ENCODE assay signal across 11 cellular contexts in the genomic region with DNA sequence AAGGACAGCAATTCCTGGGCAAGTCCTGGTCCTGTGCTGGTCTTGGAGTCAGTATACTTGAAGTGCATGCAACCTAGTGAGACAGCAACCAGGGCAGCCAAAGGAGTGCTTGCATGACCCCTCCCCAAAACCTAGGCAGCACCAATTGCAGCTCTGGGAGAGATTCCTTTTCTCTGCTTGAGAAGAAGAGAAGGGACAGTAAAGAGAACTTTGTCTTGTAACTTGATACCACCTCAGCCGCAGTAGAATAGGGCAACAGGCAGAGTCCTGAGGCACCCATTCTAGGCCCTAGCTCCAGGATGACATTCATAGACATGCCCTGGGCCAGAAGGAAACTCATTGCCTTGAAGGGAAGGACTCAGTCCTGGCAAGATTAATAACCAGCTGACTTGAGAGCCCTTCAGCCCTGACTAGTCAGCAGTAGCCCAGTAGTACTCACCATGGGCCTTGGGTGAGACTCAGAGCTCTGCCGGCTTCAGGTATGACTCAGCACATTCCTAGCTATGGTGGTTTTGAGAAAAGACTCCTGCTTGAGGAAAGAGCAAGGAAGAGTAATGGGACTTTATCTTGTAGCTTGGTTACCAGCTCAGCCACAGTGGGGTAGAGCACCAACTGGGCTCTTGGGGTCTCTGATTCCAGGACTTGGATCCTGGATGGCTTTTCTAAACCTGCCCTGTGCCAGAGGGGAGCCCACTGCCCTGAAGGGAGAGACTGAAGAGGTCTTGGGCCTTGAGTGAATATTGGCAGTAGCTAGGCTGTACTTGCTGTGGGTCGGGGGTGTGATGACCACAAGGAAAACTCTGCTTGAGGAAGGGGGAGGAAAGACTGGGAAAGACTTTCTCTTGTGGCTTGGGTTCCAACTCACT. TPM values are rescaled to one million over a fixed set of nuclear protein-coding genes. Genes with fewer than 3 reads are reported as not detected.
DNase-seq lines count a peak whose midpoint lies in the region; FAIRE-seq and TF ChIP-seq lines count a peak whose summit lies in the region.
"Had no signal": no experiment of that assay in that cellular context is flagged by ENCODE, and none has a peak within 500 bp of the region (broad histone marks: within the 10 kb centered on the region; RNA-seq: fewer than 3 reads in every experiment).

No MANE protein-coding gene starts in this region.

- peaks cover 3 to 36% of the 10 kb centered on the region in 2 donors for H3K27me3 Mint-ChIP-seq in CD8-positive, alpha-beta memory T cell
- H3K27me3 Mint-ChIP-seq in astrocyte (ENCODE audit: low read depth, unreplicated experiment) = no peaks in the 10 kb centered on the region

- no peaks in the 10 kb centered on the region for H3K4me1 ChIP-seq in CD8-positive, alpha-beta memory T cell (ENCODE audit: insufficient read depth, low read length)
- no peaks in the 10 kb centered on the region for H3K4me1 ChIP-seq in astrocyte (ENCODE audit: insufficient read depth, low read length)
- H3K4me1 ChIP-seq: spleen, uterus had no signal

- no peaks in the 10 kb centered on the region for H3K36me3 ChIP-seq in CD8-positive, alpha-beta memory T cell (ENCODE audit: insufficient read depth, low read length)
- no peaks in the 10 kb centered on the region for H3K36me3 ChIP-seq in astrocyte (ENCODE audit: insufficient read depth, low read length)
- H3K36me3 ChIP-seq: spleen, uterus had no signal

- DNase-seq in CD8-positive, alpha-beta memory T cell = no peak
- peak; percentile 42 for DNase-seq in HT-29 (ENCODE audit: low spot score)
- DNase-seq in astrocyte (ENCODE audit: low read depth) = peak; percentile 90
- peak; percentile 94 for DNase-seq in kidney tubule cell (ENCODE audit: low spot score)
- DNase-seq in NCI-H345 (lab: John Stamatoyannopoulos, UW) = no peak
- DNase-seq in activated effector memory CD4-positive, alpha-beta T cell treated with anti-CD3 and anti-CD28 coated beads, Interleukin-2, amount 50 U/mL, for 16 hours = no peak
- no peak for DNase-seq in dorsolateral prefrontal cortex
- no peak for DNase-seq in NK-92 (lab: John Stamatoyannopoulos, UW; ENCODE audit: unreplicated experiment)
- DNase-seq: head of caudate nucleus, spleen, uterus had no signal

- peak; percentile 23 for FAIRE-seq in astrocyte (lab: Jason Lieb, UNC)

- H3K27me3 ChIP-seq in CD8-positive, alpha-beta memory T cell (ENCODE audit: insufficient read depth, low read length, poor library complexity, severe bottlenecking) = no peaks in the 10 kb centered on the region
- H3K27me3 ChIP-seq in astrocyte (ENCODE audit: insufficient read depth, low read length) (no peaks in the 10 kb centered on the region), dorsolateral prefrontal cortex (no peaks in the 10 kb centered on the region)
- H3K27me3 ChIP-seq: spleen, uterus had no signal

- H4K20me1 ChIP-seq in astrocyte (ENCODE audit: insufficient read depth, low read length) = no peaks in the 10 kb centered on the region

- H2AFZ ChIP-seq in astrocyte (ENCODE audit: low read depth, low read length) = peak overlapping the region; percentile 46

- POLR2A ChIA-PET in CD8-positive, alpha-beta memory T cell (lab: Charles Lee) = no interaction called here

- H3K9ac ChIP-seq in astrocyte (ENCODE audit: low read length) = no peak overlapping the region

- intact Hi-C loops in dorsolateral prefrontal cortex (cut with DNase I) = no loop called here

- H3K27ac ChIP-seq in CD8-positive, alpha-beta memory T cell (ENCODE audit: low read depth, low read length) = peak overlapping the region; percentile 10
- H3K27ac ChIP-seq in astrocyte (ENCODE audit: low read depth, low read length) = no peak overlapping the region
- no peak overlapping the region for H3K27ac ChIP-seq in dorsolateral prefrontal cortex
- H3K27ac ChIP-seq: spleen, uterus had no signal

- H3K79me2 ChIP-seq in astrocyte (ENCODE audit: insufficient read depth, low read length) = no peaks in the 10 kb centered on the region

- no peaks in the 10 kb centered on the region for H3K9me3 ChIP-seq in CD8-positive, alpha-beta memory T cell (ENCODE audit: low read length)
- no peaks in the 10 kb centered on the region for H3K9me3 ChIP-seq in astrocyte (ENCODE audit: insufficient read depth, low read depth, low read length)
- H3K9me3 ChIP-seq: spleen, uterus had no signal

- no peaks in the 10 kb centered on the region for H3K4me1 Mint-ChIP-seq in CD8-positive, alpha-beta memory T cell
- H3K4me1 Mint-ChIP-seq in astrocyte (ENCODE audit: low read depth, unreplicated experiment) = peaks cover 10% of the 10 kb centered on the region

- H3K4me3 Mint-ChIP-seq in CD8-positive, alpha-beta memory T cell = no peak overlapping the region
- H3K4me3 Mint-ChIP-seq in astrocyte (ENCODE audit: unreplicated experiment) = no peak overlapping the region

- no peaks in the 10 kb centered on the region for H3K36me3 Mint-ChIP-seq in CD8-positive, alpha-beta memory T cell
- H3K36me3 Mint-ChIP-seq in astrocyte (ENCODE audit: low read depth, unreplicated experiment) = no peaks in the 10 kb centered on the region

- H3K4me2 ChIP-seq in astrocyte (ENCODE audit: low read length) = no peak overlapping the region

- H3K9me3 Mint-ChIP-seq in CD8-positive, alpha-beta memory T cell = peaks cover 0 to 4% (median 0%) of the 10 kb centered on the region in 5 donors
- no peaks in the 10 kb centered on the region for H3K9me3 Mint-ChIP-seq in astrocyte (ENCODE audit: unreplicated experiment)

- peak overlapping the region in 1 of 8 donors; percentile 63 for H3K27ac Mint-ChIP-seq in CD8-positive, alpha-beta memory T cell
- peak overlapping the region; percentile 96 for H3K27ac Mint-ChIP-seq in astrocyte (ENCODE audit: unreplicated experiment)

- TF ChIP-seq CTCF in astrocyte (IDR thresholded peaks at IDR 0.05; ENCODE audit: insufficient read depth, low read depth, low read length) (no peak), dorsolateral prefrontal cortex (IDR thresholded peaks at IDR 0.05 in 54 of 56, conservative IDR thresholded peaks at IDR 0.05 in 2 of 56; ENCODE audit: low read depth in 1 of 56, partially characterized antibody in 56 of 56) (no peak)

- CTCF ChIA-PET in CD8-positive, alpha-beta memory T cell (lab: Charles Lee) = no interaction called here

- H3K4me3 ChIP-seq in CD8-positive, alpha-beta memory T cell (ENCODE audit: low read length) = no peak overlapping the region
- H3K4me3 ChIP-seq in astrocyte (ENCODE audit: insufficient read depth, low read depth, low read length) (no peak overlapping the region), dorsolateral prefrontal cortex (no peak overlapping the region)
- H3K4me3 ChIP-seq: spleen, uterus had no signal

RNA-seq across cellular contexts. Expression of gene ACADM, which starts 51.7 kb away (rescaled TPM):
- total RNA-seq in CD8-positive, alpha-beta memory T cell = 10 to 100 TPM; 50.0 to 53.4 TPM
- 55.4 TPM for polyA plus RNA-seq in CD8-positive, alpha-beta memory T cell
- 20.3 and 20.6 TPM in 2 replicates for total RNA-seq in HT-29 (2014; rRNA removed; shearing (Covaris generic))
- total RNA-seq in astrocyte = 29.6 and 30.1 TPM in 2 replicates
- 10 to 100 TPM; 41.2 to 86.9 (median 60.5) TPM for total RNA-seq in dorsolateral prefrontal cortex

Comparison
In these comparisons a context has a peak if more than half of its experiments do, and no peak if none do; other contexts are left out.
1. DNase-seq: peak in HT-29 (single experiment), astrocyte (single experiment) and kidney tubule cell (single experiment); none in CD8-positive, alpha-beta memory T cell (0 of 5), NCI-H345 (single experiment), activated effector memory CD4-positive, alpha-beta T cell treated with anti-CD3 and anti-CD28 coated beads, Interleukin-2, amount 50 U/mL, for 16 hours (single experiment), dorsolateral prefrontal cortex (0 of 10) and NK-92 (single experiment).